12 cellular contexts compared by ENCODE assay signal in the genomic region with DNA sequence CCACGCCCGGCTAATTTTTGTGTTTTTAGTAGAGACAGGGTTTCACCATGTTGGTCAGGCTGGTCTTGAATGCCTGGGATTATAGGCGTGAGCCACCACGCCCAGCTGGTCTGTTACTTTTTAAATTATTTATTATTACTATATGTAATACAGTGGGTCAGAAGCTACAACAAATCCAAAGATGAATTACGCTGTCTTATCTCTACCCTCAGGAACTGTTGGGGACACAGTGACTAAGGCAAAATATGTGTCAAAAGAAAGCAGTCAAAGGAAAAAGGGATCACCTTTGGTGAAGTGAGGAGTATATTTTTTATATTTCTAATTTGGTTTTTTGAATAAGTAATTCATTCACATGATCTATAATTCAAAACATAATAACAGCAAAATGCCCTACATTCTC. TPM values are rescaled to one million over a fixed set of nuclear protein-coding genes. Genes with fewer than 3 reads are reported as not detected.
DNase-seq lines count a peak whose midpoint lies in the region; ATAC-seq and TF ChIP-seq lines count a peak whose summit lies in the region.
"Had no signal": no experiment of that assay in that cellular context is flagged by ENCODE, and none has a peak within 500 bp of the region (broad histone marks: within the 10 kb centered on the region; RNA-seq: fewer than 3 reads in every experiment).

No MANE protein-coding gene starts in this region.

- H3K9me3 ChIP-seq in right atrium auricular region (no peaks in the 10 kb centered on the region), right cardiac atrium (ENCODE audit: control insufficient read depth, low read length) (no peaks in the 10 kb centered on the region)

- intact Hi-C loops in right cardiac atrium (cut with DNase I): no loop called here
- intact Hi-C loops in activated T-helper 1 cell treated with anti-CD3 and anti-CD28 coated beads, Interleukin-12 subunit alpha, Interleukin-12 subunit beta, Interleukin-2, Interleukin-4 antibody, amounts not matched to agents 30 ng/mL and 10 ng/mL and 1 ng/mL, durations not matched to agents 14 hours and 24 hours and 36 hours (cut with micrococcal nuclease): loop anchor here (1.0 to 5.0 kb wide), 2 partner anchors 12 to 33 kb away; no protein-coding TSS in a partner anchor

- ATAC-seq in right cardiac atrium: no peak
- ATAC-seq in memory B cell (ENCODE audit: low read depth): no peak
- no peak for ATAC-seq in GM21526 (IDR thresholded peaks at IDR 0.05; ENCODE audit: low FRiP score, unreplicated experiment)
- ATAC-seq: PC-3 had no signal

- H3K4me3 ChIP-seq in right atrium auricular region: no peak overlapping the region
- no peak overlapping the region for H3K4me3 ChIP-seq in right cardiac atrium (ENCODE audit: low read length)
- H3K4me3 ChIP-seq: neural progenitor cell had no signal

- no peak overlapping the region for H3K27ac Mint-ChIP-seq in activated T-helper 1 cell treated with anti-CD3 and anti-CD28 coated beads, Interleukin-12 subunit alpha, Interleukin-12 subunit beta, Interleukin-2, Interleukin-4 antibody, amounts not matched to agents 30 ng/mL and 10 ng/mL and 1 ng/mL, durations not matched to agents 14 hours and 24 hours and 36 hours
- H3K27ac Mint-ChIP-seq in memory B cell: peak overlapping the region; percentile 88
- H3K27ac Mint-ChIP-seq: neural progenitor cell had no signal

- H3K27me3 ChIP-seq in right atrium auricular region: no peaks in the 10 kb centered on the region
- H3K27me3 ChIP-seq in right cardiac atrium (ENCODE audit: control insufficient read depth, insufficient read depth): no peaks in the 10 kb centered on the region

- DNase-seq in right atrium auricular region (ENCODE audit: low spot score): no peak
- no peak for DNase-seq in right cardiac atrium
- DNase-seq in activated T-helper 1 cell treated with anti-CD3 and anti-CD28 coated beads, Interleukin-12 subunit alpha, Interleukin-12 subunit beta, Interleukin-2, Interleukin-4 antibody, amounts not matched to agents 30 ng/mL and 10 ng/mL and 1 ng/mL, durations not matched to agents 14 hours and 24 hours and 36 hours (ENCODE audit: low spot score): no peak
- no peak for DNase-seq in memory B cell (ENCODE audit: low spot score in 2 of 2)
- no peak for DNase-seq in CD1c-positive myeloid dendritic cell (ENCODE audit: extremely low spot score)
- no peak for DNase-seq in NCI-H2081 treated with DMSO at 0.1 percent for 48 hours (lab: John Stamatoyannopoulos, UW)
- no peak for DNase-seq in NCI-H226
- DNase-seq: activated effector memory CD4-positive, alpha-beta T cell treated with Interleukin-2 at 50 U/mL for 16 hours; NCI-H2171 treated with DMSO at 0.1 percent for 48 hours; PC-3 had no signal

- H3K4me1 ChIP-seq in right atrium auricular region (peaks cover 0 to 53% of the 10 kb centered on the region in 2 donors), right cardiac atrium (ENCODE audit: control insufficient read depth, insufficient read depth, low read length) (no peaks in the 10 kb centered on the region)

- no peaks in the 10 kb centered on the region for H3K9me3 Mint-ChIP-seq in activated T-helper 1 cell treated with anti-CD3 and anti-CD28 coated beads, Interleukin-12 subunit alpha, Interleukin-12 subunit beta, Interleukin-2, Interleukin-4 antibody, amounts not matched to agents 30 ng/mL and 10 ng/mL and 1 ng/mL, durations not matched to agents 14 hours and 24 hours and 36 hours
- no peaks in the 10 kb centered on the region for H3K9me3 Mint-ChIP-seq in memory B cell

- 85% methylated on average over 5 of the region's 5 CpGs for WGBS in right cardiac atrium

- H3K4me1 Mint-ChIP-seq in activated T-helper 1 cell treated with anti-CD3 and anti-CD28 coated beads, Interleukin-12 subunit alpha, Interleukin-12 subunit beta, Interleukin-2, Interleukin-4 antibody, amounts not matched to agents 30 ng/mL and 10 ng/mL and 1 ng/mL, durations not matched to agents 14 hours and 24 hours and 36 hours (ENCODE audit: low read depth): peaks cover 41% of the 10 kb centered on the region
- H3K4me1 Mint-ChIP-seq in memory B cell: peaks cover 22% of the 10 kb centered on the region

- H3K27me3 Mint-ChIP-seq in activated T-helper 1 cell treated with anti-CD3 and anti-CD28 coated beads, Interleukin-12 subunit alpha, Interleukin-12 subunit beta, Interleukin-2, Interleukin-4 antibody, amounts not matched to agents 30 ng/mL and 10 ng/mL and 1 ng/mL, durations not matched to agents 14 hours and 24 hours and 36 hours (ENCODE audit: insufficient read depth): no peaks in the 10 kb centered on the region
- H3K27me3 Mint-ChIP-seq in memory B cell: no peaks in the 10 kb centered on the region

- peak overlapping the region; percentile 11 for H3K4me3 Mint-ChIP-seq in activated T-helper 1 cell treated with anti-CD3 and anti-CD28 coated beads, Interleukin-12 subunit alpha, Interleukin-12 subunit beta, Interleukin-2, Interleukin-4 antibody, amounts not matched to agents 30 ng/mL and 10 ng/mL and 1 ng/mL, durations not matched to agents 14 hours and 24 hours and 36 hours
- no peak overlapping the region for H3K4me3 Mint-ChIP-seq in memory B cell
- H3K4me3 Mint-ChIP-seq: neural progenitor cell had no signal

- H3K27ac ChIP-seq in right atrium auricular region (peak overlapping the region; percentile 92 to 95), right cardiac atrium (ENCODE audit: low read length) (no peak overlapping the region)
- H3K27ac ChIP-seq: neural progenitor cell had no signal

- no peaks in the 10 kb centered on the region for H3K36me3 ChIP-seq in right atrium auricular region

- H3K36me3 Mint-ChIP-seq in activated T-helper 1 cell treated with anti-CD3 and anti-CD28 coated beads, Interleukin-12 subunit alpha, Interleukin-12 subunit beta, Interleukin-2, Interleukin-4 antibody, amounts not matched to agents 30 ng/mL and 10 ng/mL and 1 ng/mL, durations not matched to agents 14 hours and 24 hours and 36 hours (ENCODE audit: low read depth): peaks cover 25% of the 10 kb centered on the region
- H3K36me3 Mint-ChIP-seq in memory B cell: peaks cover 8% of the 10 kb centered on the region

- no peak for TF ChIP-seq CTCF in right atrium auricular region (IDR thresholded peaks at IDR 0.05)

RNA-seq across cellular contexts. Expression of gene CREB1, which starts 4.6 kb away (rescaled TPM):
- 10 to 100 TPM; 32.5 to 32.9 TPM for total RNA-seq in right atrium auricular region
- total RNA-seq in right cardiac atrium: 10 to 100 TPM; 43.4 to 59.3 (median 49.3) TPM
- 6.2 TPM for polyA plus RNA-seq in right cardiac atrium
- total RNA-seq in activated T-helper 1 cell treated with anti-CD3 and anti-CD28 coated beads, Interleukin-12 subunit alpha, Interleukin-12 subunit beta, Interleukin-2, Interleukin-4 antibody, amounts not matched to agents 30 ng/mL and 10 ng/mL and 1 ng/mL, durations not matched to agents 14 hours and 24 hours and 36 hours: 98.2 and 111 TPM in 2 replicates
